Comparison of ENCODE assay signal across 7 cellular contexts in the genomic region with DNA sequence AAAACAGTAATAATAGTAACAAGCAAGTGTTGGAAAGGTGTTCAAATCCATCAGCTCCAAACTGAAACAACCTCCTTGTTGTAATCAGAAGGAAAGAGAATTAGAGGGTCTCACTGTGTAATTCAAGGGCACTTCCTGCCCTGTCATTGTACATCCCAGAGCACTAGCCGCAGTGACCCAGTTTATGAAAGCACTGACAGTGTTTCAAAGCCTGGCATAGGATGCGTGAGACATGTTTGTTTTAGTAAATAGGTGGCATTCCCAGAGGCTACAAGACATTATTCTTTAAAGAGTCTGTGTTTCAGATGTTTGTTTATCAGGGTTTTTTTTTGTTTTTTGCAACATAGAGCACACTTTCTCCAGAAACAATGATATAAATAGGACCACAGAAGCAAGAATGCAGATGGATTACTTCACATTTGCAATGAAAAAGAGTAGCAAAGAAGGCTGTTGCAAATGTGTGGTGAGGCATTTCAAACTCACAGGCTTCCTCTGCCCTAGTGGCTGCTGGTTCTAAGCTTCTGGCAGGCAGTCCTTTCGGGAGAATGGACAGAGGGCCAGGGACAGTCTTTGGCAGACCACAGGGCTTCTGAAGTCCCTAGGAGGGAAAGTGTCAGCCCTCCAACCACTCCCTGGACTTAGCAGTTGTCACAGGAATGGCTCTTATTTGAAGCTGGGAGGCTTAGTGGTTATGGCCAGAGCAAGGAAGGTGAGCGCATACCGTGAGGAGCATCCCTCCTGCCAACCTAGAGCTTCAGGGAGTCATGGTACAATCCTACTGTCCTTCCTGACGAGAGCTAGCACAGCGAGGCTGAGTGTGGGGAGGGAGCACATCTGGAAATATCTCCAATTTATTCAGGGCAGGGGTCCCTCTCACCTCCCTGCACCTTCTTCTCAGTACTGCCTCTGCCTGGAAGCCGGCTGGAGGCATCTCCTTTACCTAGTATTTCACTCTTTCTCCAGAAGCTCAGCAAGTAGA. TPM values are rescaled to one million over a fixed set of nuclear protein-coding genes. Genes with fewer than 3 reads are reported as not detected.
DNase-seq lines count a peak whose midpoint lies in the region; ATAC-seq and TF ChIP-seq lines count a peak whose summit lies in the region.

No MANE protein-coding gene starts in this region.

- peak; percentile 70 for DNase-seq in amniotic epithelial cell (ENCODE audit: low read depth)
- no peak for DNase-seq in psoas muscle
- DNase-seq in lower leg skin (ENCODE audit: low spot score in 2 of 2), result no peak
- no peak for DNase-seq in NCI-H2171 (lab: John Stamatoyannopoulos, UW)
- no peak for DNase-seq in BE2C

- peaks cover 25% of the 10 kb centered on the region for H3K4me1 ChIP-seq in psoas muscle
- no peaks in the 10 kb centered on the region for H3K4me1 ChIP-seq in BE2C

- intact Hi-C loops in psoas muscle (cut with DNase I) (loop anchor here in 1 of 2 donors (2.0 kb wide), 1 partner anchor 30 kb away; no protein-coding TSS in a partner anchor), lower leg skin (cut with DNase I; ENCODE audit: low total_unique reads) (no loop called here)

- no peak for TF ChIP-seq CTCF in psoas muscle (IDR thresholded peaks at IDR 0.05)
- no peak for TF ChIP-seq CTCF in lower leg skin (IDR thresholded peaks at IDR 0.05)
- no peak for TF ChIP-seq CTCF in BE2C (IDR thresholded peaks at IDR 0.05; ENCODE audit: low read depth, low read length)

- no peak for TF ChIP-seq POLR2A in lower leg skin (IDR thresholded peaks at IDR 0.05)

- peak; percentile 5 for ATAC-seq in GM19023 (IDR thresholded peaks at IDR 0.05; ENCODE audit: unreplicated experiment)
- peak; percentile 25 for ATAC-seq in HG02943 (IDR thresholded peaks at IDR 0.05; ENCODE audit: low read depth, unreplicated experiment)
- peak in 2 of 4 donors; percentile 48 to 51 for ATAC-seq in psoas muscle

- H3K9me3 ChIP-seq in psoas muscle (no peaks in the 10 kb centered on the region), BE2C (no peaks in the 10 kb centered on the region)

- no peaks in the 10 kb centered on the region for H3K27me3 ChIP-seq in psoas muscle (ENCODE audit: insufficient read depth in 3 of 3, low read length in 2 of 3)
- peaks cover 32% of the 10 kb centered on the region for H3K27me3 ChIP-seq in BE2C

- WGBS in psoas muscle, 3 donors, result 48 to 56% (median 50%) methylated on average over 8 of the region's 8 CpGs
- WGBS in lower leg skin, 2 donors, result 66 to 70% methylated on average over 8 of the region's 8 CpGs

- H3K4me3 ChIP-seq in psoas muscle (no peak overlapping the region), lower leg skin (ENCODE audit: low read depth, poor library complexity, severe bottlenecking) (no peak overlapping the region), BE2C (ENCODE audit: low read depth, low read length) (no peak overlapping the region)

- H3K27ac ChIP-seq in psoas muscle, result peak overlapping the region; percentile 33

- no peaks in the 10 kb centered on the region for H3K36me3 ChIP-seq in psoas muscle (ENCODE audit: insufficient read depth in 1 of 2, low read depth in 1 of 2)
- H3K36me3 ChIP-seq in BE2C, result no peaks in the 10 kb centered on the region

RNA-seq across cellular contexts. Expression of gene TIPARP, which starts 31.4 kb away (rescaled TPM):
- total RNA-seq in psoas muscle (10 to 100 TPM; 10.5 to 18.1 (median 16.0) TPM), lower leg skin (10 to 100 TPM; 59.1 to 70.3 (median 68.5) TPM)
- polyA plus RNA-seq in psoas muscle, result 10 to 100 TPM in 2 of 3 donors, 1 to 10 TPM in 1; 9.4 to 22.3 (median 11.2) TPM
- polyA plus RNA-seq in BE2C (2012; ENCODE audit: insufficient read depth, insufficient read length, low read depth), result 3.3 TPM
